12 cellular contexts compared by ENCODE assay signal in genomic region chr3:11201246-11202024, GRCh38. TPM values are rescaled to one million over a fixed set of nuclear protein-coding genes. Genes with fewer than 3 reads are reported as not detected.
DNase-seq lines count a peak whose midpoint lies in the region; ATAC-seq and TF ChIP-seq lines count a peak whose summit lies in the region.
"Had no signal": no experiment of that assay in that cellular context is flagged by ENCODE, and none has a peak within 500 bp of the region (broad histone marks: within the 10 kb centered on the region; RNA-seq: fewer than 3 reads in every experiment).

No MANE protein-coding gene starts in this region.

- DNase-seq in DMS 273 (lab: John Stamatoyannopoulos, UW; ENCODE audit: unreplicated experiment) (peak; percentile 64), DMS 273 treated with DMSO at 0.1 percent for 48 hours (lab: John Stamatoyannopoulos, UW) (no peak), breast epithelium (ENCODE audit: low spot score in 2 of 2) (no peak), kidney tubule cell (ENCODE audit: low spot score) (peak; percentile 63), upper lobe of left lung (peak in 1 of 2 donors; percentile 62)
- no peak for DNase-seq in activated CD4-positive, alpha-beta memory T cell treated with anti-CD3 and anti-CD28 coated beads, Interleukin-2, amount 10 ng/mL, durations not matched to agents 7 days and 5 days
- DNase-seq: activated CD4-positive, alpha-beta T cell treated with anti-CD3 and anti-CD28 coated beads, Interleukin-2, amount 50 U/mL, for 48 hours; stimulated activated CD4-positive, alpha-beta T cell treated with anti-CD3 and anti-CD28 coated beads, Interleukin-2, amount 100 ng/mL, for 48 hours had no signal

- H3K27me3 ChIP-seq in breast epithelium, result no peaks in the 10 kb centered on the region
- no peaks in the 10 kb centered on the region for H3K27me3 ChIP-seq in upper lobe of left lung

- peaks cover under 1% of the 10 kb centered on the region for H3K4me1 Mint-ChIP-seq in activated T-helper 17 cell treated with anti-CD3 and anti-CD28 coated beads, Interleukin-2, amount 50 U/mL, for 72 hours
- peaks cover 8% of the 10 kb centered on the region for H3K4me1 Mint-ChIP-seq in activated CD4-positive, alpha-beta memory T cell treated with anti-CD3 and anti-CD28 coated beads, Interleukin-2, amount 10 ng/mL, durations not matched to agents 7 days and 5 days

- H3K4me1 ChIP-seq in breast epithelium (no peaks in the 10 kb centered on the region), upper lobe of left lung (peaks cover 12 to 40% (median 37%) of the 10 kb centered on the region in 4 donors)
- H3K4me1 ChIP-seq: HAP-1 had no signal

- TF ChIP-seq CTCF in breast epithelium (IDR thresholded peaks at IDR 0.05) (no peak), upper lobe of left lung (IDR thresholded peaks at IDR 0.05) (no peak)

- H3K9me3 Mint-ChIP-seq in activated T-helper 17 cell treated with anti-CD3 and anti-CD28 coated beads, Interleukin-2, amount 50 U/mL, for 72 hours, result no peaks in the 10 kb centered on the region
- no peaks in the 10 kb centered on the region for H3K9me3 Mint-ChIP-seq in activated CD4-positive, alpha-beta memory T cell treated with anti-CD3 and anti-CD28 coated beads, Interleukin-2, amount 10 ng/mL, durations not matched to agents 7 days and 5 days

- intact Hi-C loops in breast epithelium (cut with DNase I; ENCODE audit: low total_unique reads), result no loop called here

- peak; percentile 8 to 12 for ATAC-seq in upper lobe of left lung (ENCODE audit: low FRiP score in 2 of 2)
- ATAC-seq in GM21786 (IDR thresholded peaks at IDR 0.05; ENCODE audit: unreplicated experiment), result no peak
- ATAC-seq in activated T-helper 17 cell treated with anti-CD3 and anti-CD28 coated beads, Interleukin-2, amount 50 U/mL, for 72 hours (replicated peaks), result no peak

- POLR2A ChIA-PET in activated CD4-positive, alpha-beta memory T cell treated with anti-CD3 and anti-CD28 coated beads, Interleukin-2, amount 10 ng/mL, durations not matched to agents 7 days and 5 days (lab: Charles Lee), result no interaction called here

- H3K4me3 ChIP-seq in breast epithelium, result no peak overlapping the region
- no peak overlapping the region for H3K4me3 ChIP-seq in upper lobe of left lung
- H3K4me3 ChIP-seq: HAP-1 had no signal

- CTCF ChIA-PET in activated CD4-positive, alpha-beta memory T cell treated with anti-CD3 and anti-CD28 coated beads, Interleukin-2, amount 10 ng/mL, durations not matched to agents 7 days and 5 days (lab: Charles Lee), result interaction anchor here (0.5 to 1.4 kb wide), 2 partner anchors 36 to 133 kb away, joined by 3 to 4 read pairs; no protein-coding TSS in a partner anchor

- H3K36me3 ChIP-seq in breast epithelium (no peaks in the 10 kb centered on the region), upper lobe of left lung (no peaks in the 10 kb centered on the region)
- H3K36me3 ChIP-seq: HAP-1 had no signal

- no peak overlapping the region for H3K27ac Mint-ChIP-seq in activated T-helper 17 cell treated with anti-CD3 and anti-CD28 coated beads, Interleukin-2, amount 50 U/mL, for 72 hours
- no peak overlapping the region for H3K27ac Mint-ChIP-seq in activated CD4-positive, alpha-beta memory T cell treated with anti-CD3 and anti-CD28 coated beads, Interleukin-2, amount 10 ng/mL, durations not matched to agents 7 days and 5 days

- no peaks in the 10 kb centered on the region for H3K36me3 Mint-ChIP-seq in activated T-helper 17 cell treated with anti-CD3 and anti-CD28 coated beads, Interleukin-2, amount 50 U/mL, for 72 hours (ENCODE audit: low read depth)
- no peaks in the 10 kb centered on the region for H3K36me3 Mint-ChIP-seq in activated CD4-positive, alpha-beta memory T cell treated with anti-CD3 and anti-CD28 coated beads, Interleukin-2, amount 10 ng/mL, durations not matched to agents 7 days and 5 days (ENCODE audit: low read depth)

- peak overlapping the region; percentile 12 to 15 for H3K27ac ChIP-seq in breast epithelium
- H3K27ac ChIP-seq in upper lobe of left lung, result peak overlapping the region; percentile 45 to 75 (median 60)
- H3K27ac ChIP-seq: 22Rv1 had no signal

- H3K4me3 Mint-ChIP-seq in activated T-helper 17 cell treated with anti-CD3 and anti-CD28 coated beads, Interleukin-2, amount 50 U/mL, for 72 hours, result no peak overlapping the region
- no peak overlapping the region for H3K4me3 Mint-ChIP-seq in activated CD4-positive, alpha-beta memory T cell treated with anti-CD3 and anti-CD28 coated beads, Interleukin-2, amount 10 ng/mL, durations not matched to agents 7 days and 5 days

- TF ChIP-seq POLR2A in breast epithelium (IDR thresholded peaks at IDR 0.05) (no peak), upper lobe of left lung (IDR thresholded peaks at IDR 0.05) (no peak)

- WGBS in upper lobe of left lung, 2 donors, result 45 to 65% methylated on average over 7 of the region's 7 CpGs

- peaks cover 27% of the 10 kb centered on the region for H3K27me3 Mint-ChIP-seq in activated T-helper 17 cell treated with anti-CD3 and anti-CD28 coated beads, Interleukin-2, amount 50 U/mL, for 72 hours
- H3K27me3 Mint-ChIP-seq in activated CD4-positive, alpha-beta memory T cell treated with anti-CD3 and anti-CD28 coated beads, Interleukin-2, amount 10 ng/mL, durations not matched to agents 7 days and 5 days, result peaks cover 22% of the 10 kb centered on the region

- peak in 1 of 4 donors; percentile 43 for TF ChIP-seq EP300 in upper lobe of left lung (IDR thresholded peaks at IDR 0.05)

- no peaks in the 10 kb centered on the region for H3K9me3 ChIP-seq in breast epithelium
- no peaks in the 10 kb centered on the region for H3K9me3 ChIP-seq in upper lobe of left lung
- H3K9me3 ChIP-seq: HAP-1 had no signal

RNA-seq across cellular contexts. Expression of gene HRH1, which starts 47.1 kb away (rescaled TPM):
- 1 to 10 TPM; 3.8 to 4.2 (median 3.9) TPM for total RNA-seq in breast epithelium
- total RNA-seq in upper lobe of left lung, result 10 to 100 TPM in 1 of 6 donors, 1 to 10 TPM in 5; 2.9 to 13.4 (median 3.7) TPM
- 1 to 10 TPM; 1.1 to 4.7 TPM for total RNA-seq in activated T-helper 17 cell treated with anti-CD3 and anti-CD28 coated beads, Interleukin-2, amount 50 U/mL, for 72 hours
- 1 to 10 TPM in 1 of 2 experiments, under 1 TPM in 1; 0.95 to 1.0 TPM for total RNA-seq in activated CD4-positive, alpha-beta memory T cell treated with anti-CD3 and anti-CD28 coated beads, Interleukin-2, amount 10 ng/mL, durations not matched to agents 7 days and 5 days

Comparison
In these comparisons a context has a peak if more than half of its experiments do, and no peak if none do; other contexts are left out.
1. DNase-seq: peak in DMS 273 (single experiment) and kidney tubule cell (single experiment); none in DMS 273 treated with DMSO at 0.1 percent for 48 hours (single experiment), breast epithelium (0 of 2) and activated CD4-positive, alpha-beta memory T cell treated with anti-CD3 and anti-CD28 coated beads, Interleukin-2, amount 10 ng/mL, durations not matched to agents 7 days and 5 days (single experiment).
2. ATAC-seq: peak in upper lobe of left lung (2 of 2); none in GM21786 (single experiment) and activated T-helper 17 cell treated with anti-CD3 and anti-CD28 coated beads, Interleukin-2, amount 50 U/mL, for 72 hours (single experiment).